Comparison of ENCODE assay signal across 6 cellular contexts in the genomic region with DNA sequence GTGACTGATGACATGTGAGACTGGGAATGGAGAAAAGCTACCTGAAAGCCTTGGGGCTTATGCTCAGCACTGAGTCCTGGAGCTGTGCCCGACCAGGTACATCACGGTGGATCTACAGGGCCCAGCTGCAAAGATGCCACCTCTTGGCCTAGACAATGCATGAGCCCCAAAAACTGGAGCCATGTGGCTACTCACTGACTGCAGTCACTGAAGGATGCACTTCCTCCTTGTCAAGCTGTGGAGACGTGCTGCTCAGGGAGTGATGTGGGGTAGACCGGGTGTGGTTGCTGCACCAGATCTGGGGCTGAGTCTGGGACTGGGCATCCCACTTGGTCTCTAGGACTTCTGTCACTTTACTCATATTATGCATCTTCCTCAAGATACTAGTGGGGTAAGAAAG. TPM values are rescaled to one million over a fixed set of nuclear protein-coding genes. Genes with fewer than 3 reads are reported as not detected.
"Had no signal": no experiment of that assay in that cellular context is flagged by ENCODE, and none has a peak within 500 bp of the region (broad histone marks: within the 10 kb centered on the region; RNA-seq: fewer than 3 reads in every experiment).

No MANE protein-coding gene starts in this region.

RNA-seq across cellular contexts. Expression of a gene that starts 55.8 kb away (rescaled TPM):
- total RNA-seq: M059J, NCI-H460, OCI-LY7, Peyer's patch, SJCRH30, SK-MEL-5 had no signal
